9 cellular contexts compared by ENCODE assay signal in the genomic region with DNA sequence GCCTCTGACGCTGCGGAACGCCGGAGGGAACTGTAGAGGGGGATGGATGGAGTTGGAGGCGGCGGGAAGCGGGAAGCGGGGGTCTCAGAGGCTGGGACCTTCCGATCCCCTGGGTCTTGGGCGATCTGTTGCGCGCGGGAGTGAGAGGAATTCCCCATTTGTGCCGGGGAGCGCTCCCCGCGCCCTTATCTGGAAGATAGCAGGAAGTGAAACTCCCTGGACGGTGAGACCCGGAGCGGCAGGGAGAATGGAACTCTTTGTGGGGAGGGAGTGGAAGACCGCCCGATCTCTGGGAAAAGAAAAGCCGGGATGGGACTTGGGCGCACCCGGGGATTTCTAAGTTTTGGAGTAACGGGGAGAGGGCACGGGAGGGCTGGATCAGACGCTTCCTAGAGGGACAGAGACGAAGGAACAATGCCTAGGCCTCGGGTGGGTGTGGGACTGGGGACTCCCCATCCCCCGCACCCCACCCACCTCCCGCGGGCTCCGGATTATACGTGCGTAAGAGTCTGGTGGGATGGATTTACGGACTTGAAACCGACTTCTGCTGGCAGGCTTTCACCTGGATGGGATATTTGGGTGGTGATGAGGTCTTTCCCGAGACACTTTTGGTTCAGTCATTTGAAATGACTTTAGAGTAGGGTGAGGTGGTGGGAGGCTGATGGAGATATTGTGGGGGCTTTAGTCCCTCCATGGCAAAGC. TPM values are rescaled to one million over a fixed set of nuclear protein-coding genes. Genes with fewer than 3 reads are reported as not detected.
DNase-seq lines count a peak whose midpoint lies in the region; ATAC-seq and TF ChIP-seq lines count a peak whose summit lies in the region.
"Had no signal": no experiment of that assay in that cellular context is flagged by ENCODE, and none has a peak within 500 bp of the region (broad histone marks: within the 10 kb centered on the region; RNA-seq: fewer than 3 reads in every experiment).

No MANE protein-coding gene starts in this region.

- H3K9me3 Mint-ChIP-seq in natural killer cell treated with Interleukin-12 subunit alpha and Interleukin-12 subunit beta and Interleukin-15 and Interleukin-18, amount 100 ng/mL, for 72 hours: no peaks in the 10 kb centered on the region

- TF ChIP-seq CTCF in GM10248 (IDR thresholded peaks at IDR 0.05; ENCODE audit: control extremely low read depth, extremely low read depth, low read depth, missing control alignments) (no peak), coronary artery (IDR thresholded peaks at IDR 0.05) (no peak)

- peak overlapping the region in 1 of 2 donors; percentile 53 for H3K27ac Mint-ChIP-seq in natural killer cell treated with Interleukin-12 subunit alpha and Interleukin-12 subunit beta and Interleukin-15 and Interleukin-18, amount 100 ng/mL, for 72 hours

- ATAC-seq in HG03280 (IDR thresholded peaks at IDR 0.05; ENCODE audit: unreplicated experiment): peak; percentile 6
- ATAC-seq in natural killer cell treated with Interleukin-12 subunit alpha and Interleukin-12 subunit beta and Interleukin-15 and Interleukin-18, amount 100 ng/mL, for 72 hours: no peak
- ATAC-seq in HG03469 (IDR thresholded peaks at IDR 0.05; ENCODE audit: unreplicated experiment): no peak
- ATAC-seq in HG02884 (IDR thresholded peaks at IDR 0.05; ENCODE audit: unreplicated experiment): no peak

- peak overlapping the region; percentile 74 for H3K4me3 ChIP-seq in coronary artery

- POLR2A ChIA-PET in GM10248 (lab: Yijun Ruan, JAX): no interaction called here

- H3K27ac ChIP-seq in coronary artery: peak overlapping the region in 1 of 2 donors; percentile 70

- H3K4me3 Mint-ChIP-seq in natural killer cell treated with Interleukin-12 subunit alpha and Interleukin-12 subunit beta and Interleukin-15 and Interleukin-18, amount 100 ng/mL, for 72 hours: peak overlapping the region; percentile 57

- peaks cover 15 to 17% of the 10 kb centered on the region in 2 donors for H3K4me1 Mint-ChIP-seq in natural killer cell treated with Interleukin-12 subunit alpha and Interleukin-12 subunit beta and Interleukin-15 and Interleukin-18, amount 100 ng/mL, for 72 hours (ENCODE audit: low read depth in 2 of 2)

- H3K36me3 Mint-ChIP-seq in natural killer cell treated with Interleukin-12 subunit alpha and Interleukin-12 subunit beta and Interleukin-15 and Interleukin-18, amount 100 ng/mL, for 72 hours: peaks cover 6% of the 10 kb centered on the region

- peaks cover 34 to 41% of the 10 kb centered on the region in 2 donors for H3K27me3 Mint-ChIP-seq in natural killer cell treated with Interleukin-12 subunit alpha and Interleukin-12 subunit beta and Interleukin-15 and Interleukin-18, amount 100 ng/mL, for 72 hours

- DNase-seq in GM10248 (ENCODE audit: extremely low spot score): peak; percentile 56
- DNase-seq in coronary artery (ENCODE audit: low spot score): no peak
- DNase-seq in natural killer cell treated with Interleukin-12 subunit alpha and Interleukin-12 subunit beta and Interleukin-15 and Interleukin-18, amount 100 ng/mL, for 72 hours (ENCODE audit: low spot score): no peak
- no peak for DNase-seq in NCI-H2029 treated with DMSO at 0.1 percent for 48 hours (lab: John Stamatoyannopoulos, UW)
- DNase-seq in stimulated activated CD4-positive, alpha-beta T cell treated with anti-CD3 and anti-CD28 coated beads, Interleukin-4, amount 100 ng/mL, for 24 hours: no peak

- CTCF ChIA-PET in GM10248 (lab: Yijun Ruan, JAX): no interaction called here

RNA-seq across cellular contexts. Expression of a gene that starts 0.5 kb away (rescaled TPM):
- 1 to 10 TPM; 1.5 to 2.7 TPM for total RNA-seq in natural killer cell treated with Interleukin-12 subunit alpha and Interleukin-12 subunit beta and Interleukin-15 and Interleukin-18, amount 100 ng/mL, for 72 hours

RNA-seq across cellular contexts. Expression of a gene that starts 19.5 kb away (rescaled TPM):
- 100 to 1,000 TPM in 1 of 2 donors, 10 to 100 TPM in 1; 90.4 to 102 TPM for total RNA-seq in natural killer cell treated with Interleukin-12 subunit alpha and Interleukin-12 subunit beta and Interleukin-15 and Interleukin-18, amount 100 ng/mL, for 72 hours

RNA-seq across cellular contexts. Expression of a gene that starts 20.8 kb away (rescaled TPM):
- not detected for total RNA-seq in natural killer cell treated with Interleukin-12 subunit alpha and Interleukin-12 subunit beta and Interleukin-15 and Interleukin-18, amount 100 ng/mL, for 72 hours
- total RNA-seq: LHCN-M2 had no signal

RNA-seq across cellular contexts. Expression of a gene that starts 33.0 kb away (rescaled TPM):
- 1 to 10 TPM in 1 of 2 donors, under 1 TPM in 1; 0.92 to 2.4 TPM for total RNA-seq in natural killer cell treated with Interleukin-12 subunit alpha and Interleukin-12 subunit beta and Interleukin-15 and Interleukin-18, amount 100 ng/mL, for 72 hours
- total RNA-seq: LHCN-M2 had no signal

RNA-seq across cellular contexts. Expression of a gene that starts 42.7 kb away (rescaled TPM):
- total RNA-seq in natural killer cell treated with Interleukin-12 subunit alpha and Interleukin-12 subunit beta and Interleukin-15 and Interleukin-18, amount 100 ng/mL, for 72 hours: under 1 TPM in 1 of 2 donors, not detected in 1; 0.38 TPM
- total RNA-seq: LHCN-M2 had no signal
